In the genomic region with DNA sequence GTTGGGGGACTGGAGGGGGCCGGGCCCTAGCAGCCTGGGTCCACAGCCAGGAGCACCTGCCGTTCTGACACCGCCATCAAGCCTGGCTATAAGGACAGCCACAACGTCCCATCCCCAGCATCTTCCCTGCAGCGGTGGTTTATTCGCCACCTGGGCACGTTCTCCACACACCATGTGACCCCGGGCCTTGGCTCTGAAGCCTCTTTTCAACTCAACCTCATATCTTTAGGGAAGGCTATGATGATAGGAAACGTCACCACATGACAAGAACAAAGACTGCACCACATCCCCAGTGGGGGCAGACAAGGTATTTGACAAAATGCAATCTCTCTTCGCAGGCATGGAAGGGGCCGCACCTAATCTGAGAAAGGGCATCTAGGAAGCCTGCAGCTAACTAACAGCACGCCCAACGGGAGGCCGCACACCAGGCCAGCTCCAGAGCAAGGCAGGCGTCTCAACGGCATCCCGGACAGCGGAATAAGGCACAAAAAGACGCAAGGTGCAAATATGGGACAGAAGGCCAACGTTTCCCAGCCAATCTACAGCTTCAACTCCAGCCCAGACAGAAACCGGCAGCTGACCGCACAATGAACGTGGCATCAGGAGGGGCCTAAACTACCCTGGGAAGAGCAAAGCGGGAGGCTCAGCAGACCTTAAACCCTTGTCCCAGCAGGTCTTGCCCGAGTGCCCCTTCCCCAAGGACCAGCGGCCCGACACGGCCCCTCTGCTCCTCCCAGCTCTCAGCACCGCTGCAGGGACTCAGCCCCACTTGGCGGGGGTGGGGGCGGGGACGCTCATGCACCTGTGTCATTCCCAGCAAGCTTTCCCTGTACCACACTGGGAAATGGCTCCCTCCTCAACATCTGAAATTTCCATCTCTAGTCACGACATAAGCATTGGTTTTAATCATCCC, we compare ENCODE assay signal across 15 cellular contexts. TPM values are rescaled to one million over a fixed set of nuclear protein-coding genes. Genes with fewer than 3 reads are reported as not detected.
DNase-seq lines count a peak whose midpoint lies in the region; ATAC-seq and TF ChIP-seq lines count a peak whose summit lies in the region.
"Had no signal": no experiment of that assay in that cellular context is flagged by ENCODE, and none has a peak within 500 bp of the region (broad histone marks: within the 10 kb centered on the region; RNA-seq: fewer than 3 reads in every experiment).

No MANE protein-coding gene starts in this region.

- H4K20me1 ChIP-seq in H9 (ENCODE audit: control insufficient read depth, insufficient read depth, insufficient read length) (no peaks in the 10 kb centered on the region), neural progenitor cell (ENCODE audit: low read depth) (no peaks in the 10 kb centered on the region)

- no peak overlapping the region for H3K27ac ChIP-seq in H9 (ENCODE audit: insufficient read length, low read depth, low read length)
- H3K27ac ChIP-seq in neural progenitor cell, result no peak overlapping the region
- no peak overlapping the region for H3K27ac ChIP-seq in WERI-Rb-1

- H3K4me3 ChIP-seq in neural progenitor cell, result no peak overlapping the region
- no peak overlapping the region for H3K4me3 ChIP-seq in WERI-Rb-1 (ENCODE audit: low read depth, low read length)

- H3F3A ChIP-seq in neural progenitor cell (ENCODE audit: low read depth), result no peaks in the 10 kb centered on the region

- H3K27ac Mint-ChIP-seq in H9 (peak overlapping the region in 2 of 3 experiments; percentile 19 to 63; a peak in 2 of 7 replicates), endothelial cell (ENCODE audit: unreplicated experiment) (no peak overlapping the region), neural progenitor cell (peak overlapping the region; percentile 14)
- H3K27ac Mint-ChIP-seq in stimulated activated naive CD8-positive, alpha-beta T cell treated with anti-CD3 and anti-CD28 coated beads, Interleukin-15, amount 100 ng/mL, for 72 hours, result no peak overlapping the region
- H3K27ac Mint-ChIP-seq: B cell; CD4-positive, alpha-beta T cell had no signal

- H3K36me3 Mint-ChIP-seq in H9 (ENCODE audit: insufficient read depth in 1 of 3, low read depth in 3 of 3), result peaks cover 34 to 46% (median 41%) of the 10 kb centered on the region in 3 experiments
- peaks cover 57% of the 10 kb centered on the region for H3K36me3 Mint-ChIP-seq in endothelial cell (ENCODE audit: low read depth, unreplicated experiment)
- peaks cover 45% of the 10 kb centered on the region for H3K36me3 Mint-ChIP-seq in neural progenitor cell

- H2BK12ac ChIP-seq in H9 (ENCODE audit: insufficient read length, low read depth, low read length), result no peak overlapping the region

- H2AFZ ChIP-seq in H9 (ENCODE audit: low read length) (no peak overlapping the region), neural progenitor cell (replicated peaks) (no peak overlapping the region)

- H3K9ac ChIP-seq in H9 (ENCODE audit: extremely low read depth, insufficient read length, low read length), result no peak overlapping the region
- H3K9ac ChIP-seq in neural progenitor cell, result no peak overlapping the region

- H3T11ph ChIP-seq in H9 (ENCODE audit: low read length), result no peak overlapping the region

- DNase-seq in D341Med (ENCODE audit: low spot score), result peak; percentile 22
- DNase-seq in H9, result no peak
- no peak for DNase-seq in endothelial cell (ENCODE audit: low spot score)
- DNase-seq in neural progenitor cell (ENCODE audit: low spot score), result no peak
- no peak for DNase-seq in WERI-Rb-1
- no peak for DNase-seq in GF-D8 (lab: John Stamatoyannopoulos, UW)
- no peak for DNase-seq in stimulated activated naive CD8-positive, alpha-beta T cell treated with anti-CD3 and anti-CD28 coated beads, Interleukin-15, amount 100 ng/mL, for 72 hours
- DNase-seq: C1 segment of cervical spinal cord; Calu3; CD4-positive, alpha-beta T cell; DMS79; GDM1 had no signal

- no peak overlapping the region for H4K91ac ChIP-seq in H9 (ENCODE audit: insufficient read length, low read depth, low read length)

- H2AK5ac ChIP-seq in H9 (ENCODE audit: insufficient read length, low read length), result no peak overlapping the region

- H2BK15ac ChIP-seq in H9 (ENCODE audit: low read depth, low read length), result no peak overlapping the region

- H3K4ac ChIP-seq in H9 (ENCODE audit: low read depth, low read length), result no peak overlapping the region

- no peak overlapping the region for H2BK5ac ChIP-seq in H9 (ENCODE audit: insufficient read length, low read length)

- H3K4me1 ChIP-seq in H9 (ENCODE audit: insufficient read depth, low read length) (no peaks in the 10 kb centered on the region; the same call in 1 of the 2 replicates), neural progenitor cell (no peaks in the 10 kb centered on the region)

- no peak overlapping the region for H3K18ac ChIP-seq in H9 (ENCODE audit: insufficient read length, low read depth, low read length)

- no peaks in the 10 kb centered on the region for H3K27me3 ChIP-seq in H9 (ENCODE audit: insufficient read depth, low read length)
- no peaks in the 10 kb centered on the region for H3K27me3 ChIP-seq in neural progenitor cell
- no peaks in the 10 kb centered on the region for H3K27me3 ChIP-seq in WERI-Rb-1 (ENCODE audit: insufficient read depth, low read depth, severe bottlenecking)

- no peaks in the 10 kb centered on the region for H3K23me2 ChIP-seq in H9 (ENCODE audit: insufficient read length, low read depth, low read length, poor library complexity, severe bottlenecking)

- H3K4me2 ChIP-seq in H9 (ENCODE audit: insufficient read depth, insufficient read length, low read length) (no peak overlapping the region), neural progenitor cell (no peak overlapping the region)

- H2BK120ac ChIP-seq in H9 (ENCODE audit: low read depth, low read length, poor library complexity, severe bottlenecking), result no peak overlapping the region

- H3K27me3 Mint-ChIP-seq in H9 (ENCODE audit: low read depth), result no peaks in the 10 kb centered on the region
- peaks cover 4% of the 10 kb centered on the region for H3K27me3 Mint-ChIP-seq in endothelial cell (ENCODE audit: unreplicated experiment)
- peaks cover 8% of the 10 kb centered on the region for H3K27me3 Mint-ChIP-seq in neural progenitor cell (ENCODE audit: insufficient read depth, low read depth)
- H3K27me3 Mint-ChIP-seq in stimulated activated naive CD8-positive, alpha-beta T cell treated with anti-CD3 and anti-CD28 coated beads, Interleukin-15, amount 100 ng/mL, for 72 hours, result no peaks in the 10 kb centered on the region
- H3K27me3 Mint-ChIP-seq: B cell; CD4-positive, alpha-beta T cell had no signal

- no peaks in the 10 kb centered on the region for H3K79me1 ChIP-seq in H9 (ENCODE audit: insufficient read depth, low read depth, low read length, poor library complexity, severe bottlenecking)

- H3K4me1 Mint-ChIP-seq in H9 (peaks cover 4% of the 10 kb centered on the region in 2 experiments), endothelial cell (ENCODE audit: unreplicated experiment) (peaks cover 3% of the 10 kb centered on the region), neural progenitor cell (peaks cover 4% of the 10 kb centered on the region)
- H3K4me1 Mint-ChIP-seq in stimulated activated naive CD8-positive, alpha-beta T cell treated with anti-CD3 and anti-CD28 coated beads, Interleukin-15, amount 100 ng/mL, for 72 hours, result peaks cover 11% of the 10 kb centered on the region
- H3K4me1 Mint-ChIP-seq: B cell had no signal

- no peak overlapping the region for H3K23ac ChIP-seq in H9 (ENCODE audit: insufficient read length, low read depth, low read length)

- no peak for TF ChIP-seq CTCF in H9 (conservative IDR thresholded peaks at IDR 0.05)
- no peak for TF ChIP-seq CTCF in endothelial cell (IDR thresholded peaks at IDR 0.05; ENCODE audit: unreplicated experiment)
- TF ChIP-seq CTCF in neural progenitor cell (IDR thresholded peaks at IDR 0.05), result no peak
- TF ChIP-seq CTCF in WERI-Rb-1 (IDR thresholded peaks at IDR 0.05; ENCODE audit: low read depth, low read length), result no peak

- no peak overlapping the region for H4K8ac ChIP-seq in H9 (replicated peaks; ENCODE audit: insufficient read length, low read depth, low read length)

- H2BK20ac ChIP-seq in H9 (ENCODE audit: low read depth, low read length, poor library complexity, severe bottlenecking), result no peak overlapping the region

- H3K36me3 ChIP-seq in neural progenitor cell (peaks cover 5% of the 10 kb centered on the region), WERI-Rb-1 (no peaks in the 10 kb centered on the region)

- H3K14ac ChIP-seq in H9 (ENCODE audit: insufficient read depth, low read length), result no peak overlapping the region; the same call in 1 of the 2 replicates

- ATAC-seq in HG02763 (IDR thresholded peaks at IDR 0.05; ENCODE audit: unreplicated experiment), result no peak
- ATAC-seq in stimulated activated naive CD8-positive, alpha-beta T cell treated with anti-CD3 and anti-CD28 coated beads, Interleukin-15, amount 100 ng/mL, for 72 hours, result no peak
- ATAC-seq: HepG2 had no signal

- no peak overlapping the region for H3K56ac ChIP-seq in H9 (ENCODE audit: insufficient read length, low read depth, low read length)

- H4K5ac ChIP-seq in H9 (ENCODE audit: insufficient read length, low read depth, low read length), result no peak overlapping the region

- H3K9me3 ChIP-seq in H9 (ENCODE audit: control insufficient read depth, low read depth, low read length) (no peaks in the 10 kb centered on the region), neural progenitor cell (ENCODE audit: low read depth) (no peaks in the 10 kb centered on the region), WERI-Rb-1 (ENCODE audit: severe bottlenecking) (peaks cover 4% of the 10 kb centered on the region)

- WGBS in H9 (ENCODE audit: extremely low coverage, insufficient read length, low lambda C conversion rate), result no CpG with 5 or more reads among the region's 33 CpGs

- peaks cover 0 to 6% of the 10 kb centered on the region in 2 experiments; a peak in 4 of 5 replicates for H3K9me3 Mint-ChIP-seq in H9
- no peaks in the 10 kb centered on the region for H3K9me3 Mint-ChIP-seq in endothelial cell (ENCODE audit: unreplicated experiment)
- H3K9me3 Mint-ChIP-seq in neural progenitor cell, result no peaks in the 10 kb centered on the region
- H3K9me3 Mint-ChIP-seq in stimulated activated naive CD8-positive, alpha-beta T cell treated with anti-CD3 and anti-CD28 coated beads, Interleukin-15, amount 100 ng/mL, for 72 hours, result no peaks in the 10 kb centered on the region
- H3K9me3 Mint-ChIP-seq: CD4-positive, alpha-beta T cell had no signal

- H3K79me2 ChIP-seq in H9 (ENCODE audit: insufficient read depth, low read length) (no peaks in the 10 kb centered on the region), neural progenitor cell (ENCODE audit: low read depth) (no peaks in the 10 kb centered on the region)

- H3K4me3 Mint-ChIP-seq in H9, result no peak overlapping the region
- peak overlapping the region; percentile 51 for H3K4me3 Mint-ChIP-seq in endothelial cell (ENCODE audit: unreplicated experiment)
- H3K4me3 Mint-ChIP-seq in neural progenitor cell, result no peak overlapping the region
- H3K4me3 Mint-ChIP-seq in stimulated activated naive CD8-positive, alpha-beta T cell treated with anti-CD3 and anti-CD28 coated beads, Interleukin-15, amount 100 ng/mL, for 72 hours, result no peak overlapping the region
- H3K4me3 Mint-ChIP-seq: B cell; CD4-positive, alpha-beta T cell had no signal

RNA-seq across cellular contexts. Expression of gene NIPA2, which starts 41.9 kb away (rescaled TPM):
- total RNA-seq in H9 (2021) (77.9 and 79.3 TPM in 2 replicates), endothelial cell (ENCODE audit: unreplicated experiment) (81.0 TPM), neural progenitor cell (ENCODE audit: low replicate concordance) (49.4 and 51.5 TPM in 2 replicates)

Comparison
In these comparisons a context has a peak if more than half of its experiments do, and no peak if none do; other contexts are left out.
1. H3K27ac Mint-ChIP-seq: peak in H9 (2 of 3) and neural progenitor cell (single experiment); none in endothelial cell (single experiment) and stimulated activated naive CD8-positive, alpha-beta T cell treated with anti-CD3 and anti-CD28 coated beads, Interleukin-15, amount 100 ng/mL, for 72 hours (0 of 2).